In the genomic region with DNA sequence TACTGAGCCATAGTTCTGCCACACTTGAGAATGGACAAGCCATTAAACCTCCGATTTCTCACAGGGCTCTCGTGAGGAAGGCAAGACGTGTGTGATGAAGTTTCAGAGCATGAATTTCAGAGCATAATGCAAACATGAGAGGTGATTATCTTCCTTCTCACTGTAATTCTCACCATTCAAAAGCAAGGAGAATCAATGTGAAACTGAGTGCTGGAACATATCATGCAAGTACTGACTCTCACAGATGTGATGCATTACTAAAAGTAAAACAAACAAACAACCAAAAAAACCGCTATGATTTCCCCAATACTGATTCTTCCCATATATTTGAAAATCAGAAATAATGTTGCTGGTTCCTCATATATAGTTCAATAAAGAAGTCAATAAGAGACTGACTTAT, we compare ENCODE assay signal across 1 cellular context.
TF ChIP-seq lines count a peak whose summit lies in the region.

No MANE protein-coding gene starts in this region.

TF ChIP-seq in A549, 52 proteins besides CTCF, POLR2A, EP300 and RAD21 (continued from another document):
- TF ChIP-seq, protein P1, sequence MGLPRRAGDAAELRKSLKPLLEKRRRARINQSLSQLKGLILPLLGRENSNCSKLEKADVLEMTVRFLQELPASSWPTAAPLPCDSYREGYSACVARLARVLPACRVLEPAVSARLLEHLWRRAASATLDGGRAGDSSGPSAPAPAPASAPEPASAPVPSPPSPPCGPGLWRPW (IDR thresholded peaks at IDR 0.05), result no peak
- TF ChIP-seq ZSCAN20 (CRISPR knock-in tag; IDR thresholded peaks at IDR 0.05) (no peak), BHLHE40 (IDR thresholded peaks at IDR 0.05; ENCODE audit: low read depth, low read length) (no peak), PHF8 (IDR thresholded peaks at IDR 0.05; ENCODE audit: borderline replicate concordance, low read depth) (no peak), TP53 (CRISPR knock-in tag; IDR thresholded peaks at IDR 0.05) (no peak), CBX8 (IDR thresholded peaks at IDR 0.05) (no peak)
